Comparison of ENCODE assay signal across 33 cellular contexts in genomic region chr9:75616052-75616451, GRCh38.
"Had no signal": no experiment of that assay in that cellular context is flagged by ENCODE, and none has a peak within 500 bp of the region (broad histone marks: within the 10 kb centered on the region; RNA-seq: fewer than 3 reads in every experiment).

No MANE protein-coding gene starts in this region.

- H3K4me1 ChIP-seq: adrenal gland, breast epithelium had no signal

- H3K27me3 ChIP-seq: adrenal gland, ascending aorta, breast epithelium had no signal

- H3K4me1 Mint-ChIP-seq: activated B cell treated with CpG ODN at 0.5 μM for 24 hours; activated CD8-positive, alpha-beta memory T cell treated with anti-CD3 and anti-CD28 coated beads, Interleukin-2, amount 10 ng/mL, durations not matched to agents 7 days and 5 days; activated naive CD4-positive, alpha-beta T cell treated with anti-CD3 and anti-CD28 coated beads, Interleukin-2, amount 50 U/mL, for 24 hours; activated naive CD8-positive, alpha-beta T cell treated with anti-CD3 and anti-CD28 coated beads for 36 hours; activated naive CD8-positive, alpha-beta T cell treated with anti-CD3 and anti-CD28 coated beads, Interleukin-2, amount 50 U/mL, for 24 hours; central memory CD8-positive, alpha-beta T cell; T-cell had no signal

- DNase-seq: activated B cell treated with CpG ODN at 0.5 μM for 24 hours; activated CD4-positive, alpha-beta memory T cell treated with anti-CD3 and anti-CD28 coated beads for 36 hours; activated CD4-positive, alpha-beta T cell treated with anti-CD3 and anti-CD28 coated beads for 48 hours; activated CD8-positive, alpha-beta memory T cell treated with anti-CD3 and anti-CD28 coated beads, Interleukin-2, amount 10 ng/mL, durations not matched to agents 7 days and 5 days; activated CD8-positive, alpha-beta memory T cell treated with anti-CD3 and anti-CD28 coated beads, Interleukin-2, amount 50 U/mL, for 4 hours; activated CD8-positive, alpha-beta T cell treated with anti-CD3 and anti-CD28 coated beads, Interleukin-2, amount 10 ng/mL, durations not matched to agents 7 days and 5 days; activated effector memory CD4-positive, alpha-beta T cell treated with anti-CD3 and anti-CD28 coated beads, Interleukin-2, amount 50 U/mL, for 16 hours; activated naive CD4-positive, alpha-beta T cell treated with anti-CD3 and anti-CD28 coated beads for 36 hours; activated naive CD8-positive, alpha-beta T cell treated with anti-CD3 and anti-CD28 coated beads for 36 hours; activated naive CD8-positive, alpha-beta T cell treated with anti-CD3 and anti-CD28 coated beads, Interleukin-2, amount 50 U/mL, for 24 hours; activated T-cell treated with anti-CD3 and anti-CD28 coated beads, Interleukin-2, amount 50 U/mL, for 1 hour; activated T-cell treated with anti-CD3 and anti-CD28 coated beads, Interleukin-2, amount 50 U/mL, for 48 hours; adrenal gland; dorsolateral prefrontal cortex; effector memory CD4-positive, alpha-beta T cell; endodermal cell; foreskin fibroblast; head of caudate nucleus; T-cell; T1000; WERI-Rb-1 had no signal

- H3K4me3 Mint-ChIP-seq: activated B cell treated with CpG ODN at 0.5 μM for 24 hours; activated CD4-positive, alpha-beta memory T cell treated with anti-CD3 and anti-CD28 coated beads for 36 hours; activated CD8-positive, alpha-beta memory T cell treated with anti-CD3 and anti-CD28 coated beads, Interleukin-2, amount 10 ng/mL, durations not matched to agents 7 days and 5 days; activated CD8-positive, alpha-beta T cell treated with anti-CD3 and anti-CD28 coated beads, Interleukin-2, amount 10 ng/mL, durations not matched to agents 7 days and 5 days; activated naive CD4-positive, alpha-beta T cell treated with anti-CD3 and anti-CD28 coated beads for 36 hours; activated naive CD4-positive, alpha-beta T cell treated with anti-CD3 and anti-CD28 coated beads, Interleukin-2, amount 50 U/mL, for 24 hours; activated naive CD8-positive, alpha-beta T cell treated with anti-CD3 and anti-CD28 coated beads for 36 hours; activated naive CD8-positive, alpha-beta T cell treated with anti-CD3 and anti-CD28 coated beads, Interleukin-2, amount 50 U/mL, for 24 hours; activated T-helper 1 cell treated with anti-CD3 and anti-CD28 coated beads, Interleukin-12 subunit alpha, Interleukin-12 subunit beta, Interleukin-2, Interleukin-4 antibody, amounts not matched to agents 30 ng/mL and 10 ng/mL and 1 ng/mL, durations not matched to agents 14 hours and 24 hours and 36 hours; brain; central memory CD8-positive, alpha-beta T cell; dendritic cell treated with granulocyte-macrophage colony-stimulating factor and Interleukin-4, amounts not matched to agents 40 ng/mL and 50 ng/mL, for 4 days; endodermal cell; T-cell; T-helper 1 cell treated with Interleukin-12 subunit alpha and Interleukin-12 subunit beta and Interleukin-4 antibody, amounts not matched to agents 30 μg/mL and 1 μg/mL, for 36 hours had no signal

- H3K27me3 Mint-ChIP-seq: activated B cell treated with CpG ODN at 0.5 μM for 24 hours; brain; central memory CD8-positive, alpha-beta T cell had no signal

- H3K9me3 ChIP-seq: adrenal gland, ascending aorta, breast epithelium had no signal

- H3K9me3 Mint-ChIP-seq: activated B cell treated with CpG ODN at 0.5 μM for 24 hours; activated CD4-positive, alpha-beta memory T cell treated with anti-CD3 and anti-CD28 coated beads for 36 hours; activated naive CD4-positive, alpha-beta T cell treated with anti-CD3 and anti-CD28 coated beads for 36 hours; activated naive CD4-positive, alpha-beta T cell treated with anti-CD3 and anti-CD28 coated beads, Interleukin-2, amount 50 U/mL, for 24 hours; activated naive CD8-positive, alpha-beta T cell treated with anti-CD3 and anti-CD28 coated beads for 36 hours; activated naive CD8-positive, alpha-beta T cell treated with anti-CD3 and anti-CD28 coated beads, Interleukin-2, amount 50 U/mL, for 24 hours; activated T-helper 1 cell treated with anti-CD3 and anti-CD28 coated beads, Interleukin-12 subunit alpha, Interleukin-12 subunit beta, Interleukin-2, Interleukin-4 antibody, amounts not matched to agents 30 ng/mL and 10 ng/mL and 1 ng/mL, durations not matched to agents 14 hours and 24 hours and 36 hours; activated T-helper 2 cell treated with anti-CD3 and anti-CD28 coated beads, Interferon-gamma antibody, Interleukin-2, Interleukin-4, amounts not matched to agents 10 μg/mL and 5 μg/mL and 100 μg/mL, durations not matched to agents 14 hours and 24 hours and 36 hours; T-helper 1 cell treated with Interleukin-12 subunit alpha and Interleukin-12 subunit beta and Interleukin-4 antibody, amounts not matched to agents 30 μg/mL and 1 μg/mL, for 36 hours had no signal

- ATAC-seq: activated CD4-positive, CD25-positive, alpha-beta regulatory T cell treated with anti-CD3 and anti-CD28 coated beads, Interleukin-2, amount 50 U/mL, for 24 hours; activated CD8-positive, alpha-beta memory T cell treated with anti-CD3 and anti-CD28 coated beads, Interleukin-2, amount 10 ng/mL, durations not matched to agents 7 days and 5 days; activated CD8-positive, alpha-beta T cell treated with anti-CD3 and anti-CD28 coated beads, Interleukin-2, amount 10 ng/mL, durations not matched to agents 7 days and 5 days; activated naive CD8-positive, alpha-beta T cell treated with anti-CD3 and anti-CD28 coated beads, Interleukin-2, amount 50 U/mL, for 24 hours; esophagus mucosa; T-cell had no signal

- H3K36me3 ChIP-seq: adrenal gland, ascending aorta, breast epithelium, WERI-Rb-1 had no signal

- H3K27ac Mint-ChIP-seq: activated B cell treated with CpG ODN at 0.5 μM for 24 hours; activated CD4-positive, alpha-beta memory T cell treated with anti-CD3 and anti-CD28 coated beads for 36 hours; activated CD8-positive, alpha-beta memory T cell treated with anti-CD3 and anti-CD28 coated beads, Interleukin-2, amount 10 ng/mL, durations not matched to agents 7 days and 5 days; activated CD8-positive, alpha-beta T cell treated with anti-CD3 and anti-CD28 coated beads, Interleukin-2, amount 10 ng/mL, durations not matched to agents 7 days and 5 days; activated naive CD4-positive, alpha-beta T cell treated with anti-CD3 and anti-CD28 coated beads for 36 hours; activated naive CD4-positive, alpha-beta T cell treated with anti-CD3 and anti-CD28 coated beads, Interleukin-2, amount 50 U/mL, for 24 hours; activated naive CD8-positive, alpha-beta T cell treated with anti-CD3 and anti-CD28 coated beads for 36 hours; activated naive CD8-positive, alpha-beta T cell treated with anti-CD3 and anti-CD28 coated beads, Interleukin-2, amount 50 U/mL, for 24 hours; activated T-helper 1 cell treated with anti-CD3 and anti-CD28 coated beads, Interleukin-12 subunit alpha, Interleukin-12 subunit beta, Interleukin-2, Interleukin-4 antibody, amounts not matched to agents 30 ng/mL and 10 ng/mL and 1 ng/mL, durations not matched to agents 14 hours and 24 hours and 36 hours; activated T-helper 2 cell treated with anti-CD3 and anti-CD28 coated beads, Interferon-gamma antibody, Interleukin-2, Interleukin-4, amounts not matched to agents 10 μg/mL and 5 μg/mL and 100 μg/mL, durations not matched to agents 14 hours and 24 hours and 36 hours; dendritic cell treated with granulocyte-macrophage colony-stimulating factor and Interleukin-4, amounts not matched to agents 40 ng/mL and 50 ng/mL, for 4 days; endodermal cell; T-cell; T-helper 1 cell treated with Interleukin-12 subunit alpha and Interleukin-12 subunit beta and Interleukin-4 antibody, amounts not matched to agents 30 μg/mL and 1 μg/mL, for 36 hours had no signal

- H3K4me3 ChIP-seq: adrenal gland, ascending aorta, breast epithelium, coronary artery, dorsolateral prefrontal cortex had no signal

- H3K36me3 Mint-ChIP-seq: activated CD4-positive, alpha-beta memory T cell treated with anti-CD3 and anti-CD28 coated beads for 36 hours; activated CD8-positive, alpha-beta memory T cell treated with anti-CD3 and anti-CD28 coated beads, Interleukin-2, amount 10 ng/mL, durations not matched to agents 7 days and 5 days; activated naive CD4-positive, alpha-beta T cell treated with anti-CD3 and anti-CD28 coated beads, Interleukin-2, amount 50 U/mL, for 24 hours; activated naive CD8-positive, alpha-beta T cell treated with anti-CD3 and anti-CD28 coated beads for 36 hours; brain; T-cell had no signal

- H3K27ac ChIP-seq: adrenal gland, ascending aorta, coronary artery, dorsolateral prefrontal cortex, WERI-Rb-1 had no signal
